18 cellular contexts compared by ENCODE assay signal in the genomic region with DNA sequence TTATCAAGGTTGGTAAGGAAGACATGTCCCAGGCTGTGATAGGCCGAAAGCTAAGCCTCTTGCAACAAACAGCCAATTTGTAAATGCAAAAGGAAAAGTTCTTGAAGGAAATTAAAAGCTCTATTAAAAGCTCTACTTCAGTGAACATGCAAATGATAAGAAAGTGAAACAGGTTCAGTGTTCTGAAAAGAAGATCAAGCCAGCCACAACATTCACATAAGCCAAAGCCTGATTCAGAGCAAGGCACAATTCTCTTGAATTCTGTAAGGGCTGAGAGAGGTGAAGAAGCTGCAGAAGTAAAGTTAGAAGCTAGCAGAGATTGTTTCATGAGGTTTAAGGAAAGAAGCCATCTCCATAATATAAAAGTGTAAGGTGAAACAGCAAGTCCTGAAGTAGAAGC.
"Had no signal": no experiment of that assay in that cellular context is flagged by ENCODE, and none has a peak within 500 bp of the region (broad histone marks: within the 10 kb centered on the region; RNA-seq: fewer than 3 reads in every experiment).

No MANE protein-coding gene starts in this region.

- H3K9ac ChIP-seq: SK-N-SH had no signal

- H3K4me2 ChIP-seq: SK-N-SH had no signal

- DNase-seq: Karpas-422, KBM-7, MG63, NCI-H1092 treated with DMSO at 0.1 percent for 48 hours, NCI-H1436, NCI-H187, NCI-H2029 treated with DMSO at 0.1 percent for 48 hours, NCI-H2171 treated with DMSO at 0.1 percent for 48 hours, NCI-H345, NCI-H446 treated with DMSO at 0.1 percent for 48 hours, NCI-H510A treated with DMSO at 0.1 percent for 48 hours, NCI-H526, PC-3, SHP77, SK-N-SH, SW 1271 had no signal

- H3K27ac ChIP-seq: RWPE1 had no signal

- H3K4me3 ChIP-seq: MG63 had no signal

- ATAC-seq: Panc1, PC-3 had no signal

- H3K9me3 ChIP-seq: MG63, SK-N-SH had no signal

- H3K36me3 ChIP-seq: MG63 had no signal

- H3K27me3 ChIP-seq: MG63 had no signal
